1 cellular context compared by ENCODE assay signal in the genomic region with DNA sequence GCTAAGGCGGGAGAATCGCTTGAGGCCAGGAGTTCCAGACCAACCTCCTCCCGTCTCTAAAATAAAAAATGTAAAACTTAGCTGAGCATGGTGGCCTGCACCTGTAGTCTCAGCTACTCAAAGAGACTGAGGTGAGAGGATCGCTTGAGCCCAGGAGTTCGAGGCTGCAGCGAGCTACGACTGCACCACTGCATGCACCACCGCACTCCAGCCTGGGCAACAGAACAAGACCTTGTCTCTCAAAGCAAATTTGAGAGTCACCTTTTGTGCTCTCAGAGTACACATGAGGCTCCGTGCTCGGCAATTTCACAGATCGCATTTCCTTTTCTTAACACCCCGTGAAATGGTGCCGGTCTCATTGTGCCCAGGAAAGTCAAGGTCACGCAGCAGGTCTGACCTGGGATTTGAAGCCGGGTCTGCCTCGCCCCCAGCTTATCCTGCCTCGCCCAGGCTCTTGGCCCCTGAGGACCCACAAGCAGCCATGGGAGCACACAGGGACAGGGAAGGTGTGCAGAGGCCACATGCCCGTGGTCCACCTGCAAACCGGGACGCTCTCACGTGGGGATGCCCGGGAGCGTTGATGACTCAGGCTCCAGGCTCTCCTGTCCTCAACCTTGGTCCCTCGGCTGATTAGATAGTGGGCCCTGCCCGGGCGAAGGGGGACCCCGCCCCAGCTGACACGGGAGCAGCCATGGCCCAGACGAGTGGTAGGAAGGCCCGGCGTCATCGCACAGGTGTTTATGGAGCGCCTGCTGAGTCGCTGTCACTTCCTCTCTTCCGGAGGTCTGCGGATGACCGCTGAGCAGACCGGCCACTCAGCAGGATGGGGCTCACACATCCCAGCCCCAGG.
TF ChIP-seq lines count a peak whose summit lies in the region.

No MANE protein-coding gene starts in this region.

TF ChIP-seq in H1, 55 proteins besides CTCF, POLR2A, EP300 and RAD21:
- no peak for TF ChIP-seq EGR1 (IDR thresholded peaks at IDR 0.05; ENCODE audit: borderline replicate concordance, low read depth, low read length)
- TF ChIP-seq ASH2L (IDR thresholded peaks at IDR 0.05; ENCODE audit: low read length) = no peak
- no peak for TF ChIP-seq FOSL1 (IDR thresholded peaks at IDR 0.05; ENCODE audit: insufficient read depth, low read depth, low read length)
- TF ChIP-seq, protein P1, sequence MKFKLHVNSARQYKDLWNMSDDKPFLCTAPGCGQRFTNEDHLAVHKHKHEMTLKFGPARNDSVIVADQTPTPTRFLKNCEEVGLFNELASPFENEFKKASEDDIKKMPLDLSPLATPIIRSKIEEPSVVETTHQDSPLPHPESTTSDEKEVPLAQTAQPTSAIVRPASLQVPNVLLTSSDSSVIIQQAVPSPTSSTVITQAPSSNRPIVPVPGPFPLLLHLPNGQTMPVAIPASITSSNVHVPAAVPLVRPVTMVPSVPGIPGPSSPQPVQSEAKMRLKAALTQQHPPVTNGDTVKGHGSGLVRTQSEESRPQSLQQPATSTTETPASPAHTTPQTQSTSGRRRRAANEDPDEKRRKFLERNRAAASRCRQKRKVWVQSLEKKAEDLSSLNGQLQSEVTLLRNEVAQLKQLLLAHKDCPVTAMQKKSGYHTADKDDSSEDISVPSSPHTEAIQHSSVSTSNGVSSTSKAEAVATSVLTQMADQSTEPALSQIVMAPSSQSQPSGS (IDR thresholded peaks at IDR 0.05; ENCODE audit: low read length) = no peak
- no peak for TF ChIP-seq CHD1 (IDR thresholded peaks at IDR 0.05; ENCODE audit: low read depth, low read length)
- TF ChIP-seq POLR2AphosphoS5 (IDR thresholded peaks at IDR 0.05; ENCODE audit: low read depth, low read length) = no peak
- no peak for TF ChIP-seq TEAD4 (IDR thresholded peaks at IDR 0.05; ENCODE audit: low read depth, low read length)
- TF ChIP-seq BACH1 (IDR thresholded peaks at IDR 0.05; ENCODE audit: low read length) = no peak
- TF ChIP-seq SIX5 (IDR thresholded peaks at IDR 0.05; ENCODE audit: low read depth, low read length) = no peak
- TF ChIP-seq CTBP2 (IDR thresholded peaks at IDR 0.05; ENCODE audit: borderline replicate concordance, insufficient read depth, insufficient read length, low read length) = no peak
- TF ChIP-seq HDAC6 (IDR thresholded peaks at IDR 0.05; ENCODE audit: low read depth, low read length) = no peak
- TF ChIP-seq, protein P2, sequence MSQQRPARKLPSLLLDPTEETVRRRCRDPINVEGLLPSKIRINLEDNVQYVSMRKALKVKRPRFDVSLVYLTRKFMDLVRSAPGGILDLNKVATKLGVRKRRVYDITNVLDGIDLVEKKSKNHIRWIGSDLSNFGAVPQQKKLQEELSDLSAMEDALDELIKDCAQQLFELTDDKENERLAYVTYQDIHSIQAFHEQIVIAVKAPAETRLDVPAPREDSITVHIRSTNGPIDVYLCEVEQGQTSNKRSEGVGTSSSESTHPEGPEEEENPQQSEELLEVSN (IDR thresholded peaks at IDR 0.05) = no peak
- no peak for TF ChIP-seq JUN (IDR thresholded peaks at IDR 0.05; ENCODE audit: low read depth, low read length)
- TF ChIP-seq BRCA1 (IDR thresholded peaks at IDR 0.05; ENCODE audit: low read depth, low read length) = no peak
- no peak for TF ChIP-seq PHF8 (conservative IDR thresholded peaks at IDR 0.05; ENCODE audit: low read depth, low read length)
TF ChIP-seq in H1: peak in this region for 0.
